ENCODE assay signal across 25 cellular contexts in genomic region chr7:738241-738640, GRCh38. TPM values are rescaled to one million over a fixed set of nuclear protein-coding genes. Genes with fewer than 3 reads are reported as not detected.
DNase-seq lines count a peak whose midpoint lies in the region; ATAC-seq and TF ChIP-seq lines count a peak whose summit lies in the region.
"Had no signal": no experiment of that assay in that cellular context is flagged by ENCODE, and none has a peak within 500 bp of the region (broad histone marks: within the 10 kb centered on the region; RNA-seq: fewer than 3 reads in every experiment).

No MANE protein-coding gene starts in this region.

- no peak for TF ChIP-seq CTCF in brain (conservative IDR thresholded peaks at IDR 0.05)

- peaks cover 29 to 31% (median 30%) of the 10 kb centered on the region in 3 donors for H3K36me3 ChIP-seq in skeletal muscle tissue (ENCODE audit: control insufficient read depth in 3 of 3, insufficient read depth in 3 of 3, low read length in 3 of 3)

- ATAC-seq in Right ventricle myocardium superior (ENCODE audit: poor library complexity) (peak; percentile 47), memory B cell (ENCODE audit: low read depth) (no peak), GM18870 (IDR thresholded peaks at IDR 0.05; ENCODE audit: unreplicated experiment) (no peak)

- H3K27ac ChIP-seq in skeletal muscle tissue (ENCODE audit: low read depth, low read length) = peak overlapping the region; percentile 21

- H3K4me3 Mint-ChIP-seq in brain (no peak overlapping the region), memory B cell (no peak overlapping the region)
- H3K4me3 Mint-ChIP-seq in activated CD4-positive, alpha-beta memory T cell treated with anti-CD3 and anti-CD28 coated beads for 36 hours = no peak overlapping the region
- H3K4me3 Mint-ChIP-seq: CD14-positive monocyte; CD8-positive, alpha-beta memory T cell had no signal

- H3K4me1 ChIP-seq in skeletal muscle tissue (ENCODE audit: control insufficient read depth in 3 of 3, insufficient read depth in 3 of 3, low read length in 3 of 3) = peaks cover 5 to 14% (median 9%) of the 10 kb centered on the region in 3 donors
- H3K4me1 ChIP-seq: BE2C had no signal

- H3K27ac Mint-ChIP-seq in brain = peak overlapping the region in 4 of 5 experiments; percentile 8 to 23 (median 10)
- H3K27ac Mint-ChIP-seq in memory B cell = peak overlapping the region; percentile 8
- no peak overlapping the region for H3K27ac Mint-ChIP-seq in activated CD4-positive, alpha-beta memory T cell treated with anti-CD3 and anti-CD28 coated beads for 36 hours
- H3K27ac Mint-ChIP-seq: CD14-positive monocyte had no signal

- CTCF ChIA-PET in activated CD4-positive, alpha-beta memory T cell treated with anti-CD3 and anti-CD28 coated beads for 36 hours (lab: Charles Lee) = no interaction called here

- no peak overlapping the region for H3K4me3 ChIP-seq in skeletal muscle tissue (ENCODE audit: low read length in 3 of 3)

- H3K9me3 Mint-ChIP-seq in brain (peaks cover 0 to 2% (median under 1%) of the 10 kb centered on the region in 5 experiments), memory B cell (no peaks in the 10 kb centered on the region)
- H3K9me3 Mint-ChIP-seq in activated CD4-positive, alpha-beta memory T cell treated with anti-CD3 and anti-CD28 coated beads for 36 hours = peaks cover 2% of the 10 kb centered on the region

- no peak for DNase-seq in Right ventricle myocardium superior
- no peak for DNase-seq in cardiac septum (ENCODE audit: low spot score)
- DNase-seq in memory B cell (ENCODE audit: low spot score in 2 of 2) = no peak
- DNase-seq in amniotic stem cell (lab: John Stamatoyannopoulos, UW) = no peak
- DNase-seq in activated CD4-positive, alpha-beta memory T cell treated with anti-CD3 and anti-CD28 coated beads for 36 hours = no peak
- DNase-seq: 8988T; ACHN; BE2C; Calu3; CD8-positive, alpha-beta memory T cell; DMS79 treated with DMSO at 0.1 percent for 48 hours; GF-D8; KBM-7; MV-4-11; NCI-H1105; NCI-H1436 treated with DMSO at 0.1 percent for 48 hours; NCI-H187 treated with DMSO at 0.1 percent for 48 hours; NCI-H2107; NCI-H446; NCI-H524 treated with DMSO at 0.1 percent for 48 hours; NCI-H774 had no signal

- no peaks in the 10 kb centered on the region for H3K27me3 ChIP-seq in skeletal muscle tissue (ENCODE audit: control insufficient read depth in 3 of 3, insufficient read depth in 3 of 3, low read length in 3 of 3)
- H3K27me3 ChIP-seq: BE2C had no signal

- H3K27me3 Mint-ChIP-seq in brain = peaks cover 4% of the 10 kb centered on the region
- no peaks in the 10 kb centered on the region for H3K27me3 Mint-ChIP-seq in memory B cell
- no peaks in the 10 kb centered on the region for H3K27me3 Mint-ChIP-seq in activated CD4-positive, alpha-beta memory T cell treated with anti-CD3 and anti-CD28 coated beads for 36 hours
- H3K27me3 Mint-ChIP-seq: CD8-positive, alpha-beta memory T cell had no signal

- intact Hi-C loops in Right ventricle myocardium superior (cut with DNase I) = no loop called here
- intact Hi-C loops in cardiac septum (cut with DNase I) = no loop called here
- intact Hi-C loops in activated CD4-positive, alpha-beta memory T cell treated with anti-CD3 and anti-CD28 coated beads for 36 hours (cut with micrococcal nuclease) = no loop called here

- peaks cover 31% of the 10 kb centered on the region for H3K36me3 Mint-ChIP-seq in brain
- peaks cover 15% of the 10 kb centered on the region for H3K36me3 Mint-ChIP-seq in memory B cell
- H3K36me3 Mint-ChIP-seq in activated CD4-positive, alpha-beta memory T cell treated with anti-CD3 and anti-CD28 coated beads for 36 hours = peaks cover 22% of the 10 kb centered on the region

- H3K4me1 Mint-ChIP-seq in brain (peaks cover 11% of the 10 kb centered on the region), memory B cell (peaks cover 5% of the 10 kb centered on the region)
- H3K4me1 Mint-ChIP-seq in activated CD4-positive, alpha-beta memory T cell treated with anti-CD3 and anti-CD28 coated beads for 36 hours (ENCODE audit: low read depth) = peaks cover 3% of the 10 kb centered on the region
- H3K4me1 Mint-ChIP-seq: CD14-positive monocyte had no signal

- peaks cover 0 to 6% (median 3%) of the 10 kb centered on the region in 3 donors for H3K9me3 ChIP-seq in skeletal muscle tissue (ENCODE audit: control insufficient read depth in 3 of 3, low read length in 3 of 3)
- H3K9me3 ChIP-seq: BE2C had no signal

- POLR2A ChIA-PET in activated CD4-positive, alpha-beta memory T cell treated with anti-CD3 and anti-CD28 coated beads for 36 hours (lab: Charles Lee) = no interaction called here

- peak overlapping the region in 1 of 3 donors; percentile 50 for H3K9ac ChIP-seq in skeletal muscle tissue (ENCODE audit: low read depth in 1 of 3, low read length in 3 of 3)

RNA-seq across cellular contexts. Expression of gene PRKAR1B, which starts 11.2 kb away (rescaled TPM):
- 16.5 TPM for total RNA-seq in Right ventricle myocardium superior
- total RNA-seq in cardiac septum = 13.5 TPM
- 174 TPM for polyA plus RNA-seq in brain (ENCODE audit: insufficient read depth, low read depth, low replicate concordance)
- total RNA-seq in skeletal muscle tissue = 19.3 TPM
- total RNA-seq in activated CD4-positive, alpha-beta memory T cell treated with anti-CD3 and anti-CD28 coated beads for 36 hours = 10 to 100 TPM; 28.0 to 28.2 TPM

RNA-seq across cellular contexts. Expression of gene DNAAF5, which starts 11.7 kb away (rescaled TPM):
- 19.3 TPM for total RNA-seq in Right ventricle myocardium superior
- 22.1 TPM for total RNA-seq in cardiac septum
- 17.7 TPM for polyA plus RNA-seq in brain (ENCODE audit: insufficient read depth, low read depth, low replicate concordance)
- 13.0 TPM for total RNA-seq in skeletal muscle tissue
- total RNA-seq in activated CD4-positive, alpha-beta memory T cell treated with anti-CD3 and anti-CD28 coated beads for 36 hours = 10 to 100 TPM; 26.8 to 29.5 TPM
